Comparison of ENCODE assay signal across 11 cellular contexts in the genomic region with DNA sequence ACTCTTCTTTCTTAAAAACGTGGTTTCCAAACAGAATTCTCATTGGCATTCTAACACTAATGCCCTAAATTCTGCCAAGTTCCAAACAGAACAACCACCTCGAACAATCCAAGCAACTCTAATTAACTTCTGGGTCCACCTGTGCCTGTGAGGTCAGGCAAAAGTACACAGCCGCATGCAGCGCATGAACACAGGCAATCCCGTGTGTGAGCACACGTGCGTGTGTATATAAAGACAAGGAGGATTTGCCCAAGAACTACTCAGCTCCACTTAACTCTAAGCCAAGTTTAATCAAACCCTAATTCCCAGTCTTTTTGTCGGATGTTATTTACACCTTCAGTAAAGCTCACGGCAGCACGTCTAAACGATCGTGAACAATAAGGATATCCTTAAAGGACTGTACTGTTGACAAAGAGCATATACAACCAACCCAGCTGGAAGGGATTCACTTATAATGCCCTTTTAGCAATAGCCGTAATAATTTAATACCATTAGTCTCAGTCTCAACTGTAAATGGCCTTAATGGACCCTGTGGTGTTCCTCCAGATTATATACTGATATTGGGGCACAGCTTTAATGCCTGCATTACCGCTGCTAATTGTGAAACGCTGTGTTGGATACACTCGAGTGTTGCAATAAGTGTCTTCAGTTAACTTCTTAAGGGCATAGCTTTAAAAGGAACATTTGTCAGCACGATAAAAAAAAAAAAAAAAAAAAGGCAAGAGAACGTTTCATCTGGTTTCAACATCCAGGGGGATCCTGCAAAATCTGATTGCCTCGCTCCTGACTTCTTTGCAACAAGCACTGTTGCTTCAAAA.
DNase-seq lines count a peak whose midpoint lies in the region; ATAC-seq and TF ChIP-seq lines count a peak whose summit lies in the region.
"Had no signal": no experiment of that assay in that cellular context is flagged by ENCODE, and none has a peak within 500 bp of the region (broad histone marks: within the 10 kb centered on the region; RNA-seq: fewer than 3 reads in every experiment).

No MANE protein-coding gene starts in this region.

- TF ChIP-seq EP300 in SK-N-SH (IDR thresholded peaks at IDR 0.05; ENCODE audit: borderline replicate concordance in 1 of 2, low read depth in 1 of 2, low read length in 1 of 2) = peak in 1 of 2 experiments; percentile 76; a peak in 2 of 4 replicates

- H2AFZ ChIP-seq in GM23248 (peak overlapping the region; percentile 39), SK-N-SH (ENCODE audit: low read depth) (peak overlapping the region; percentile 56)

- peak; percentile 22 for TF ChIP-seq RAD21 in SK-N-SH (IDR thresholded peaks at IDR 0.05; ENCODE audit: low read length)

- H3K36me3 ChIP-seq in GM23248 (ENCODE audit: low read depth) (no peaks in the 10 kb centered on the region), SK-N-SH (replicated peaks in 1 of 2; ENCODE audit: control insufficient read depth in 1 of 2, insufficient read depth in 2 of 2, low read length in 1 of 2) (no peaks in the 10 kb centered on the region), mucosa of descending colon (ENCODE audit: low read depth) (no peaks in the 10 kb centered on the region)

- in situ Hi-C loops in GM23248 (cut with MboI) = no loop called here

- CTCF ChIA-PET in SK-N-SH (lab: Yijun Ruan, JAX) = interaction anchor here (0.7 to 1.7 kb wide), 9 partner anchors 27 to 844 kb away, joined by 3 to 5 read pairs (median 3); no protein-coding TSS in a partner anchor

- no peak for ATAC-seq in HG02973 (IDR thresholded peaks at IDR 0.05; ENCODE audit: unreplicated experiment)
- ATAC-seq in mucosa of descending colon = no peak
- ATAC-seq in GM18505 (IDR thresholded peaks at IDR 0.05; ENCODE audit: unreplicated experiment) = no peak
- no peak for ATAC-seq in GM18502 (IDR thresholded peaks at IDR 0.05; ENCODE audit: poor library complexity, unreplicated experiment)

- no peaks in the 10 kb centered on the region for H3K9me2 ChIP-seq in GM23248 (ENCODE audit: insufficient read depth)
- no peaks in the 10 kb centered on the region for H3K9me2 ChIP-seq in SK-N-SH

- H3K9ac ChIP-seq in GM23248 (peak overlapping the region; percentile 79), SK-N-SH (no peak overlapping the region)

- no peaks in the 10 kb centered on the region for H4K20me1 ChIP-seq in GM23248 (ENCODE audit: insufficient read depth)
- no peaks in the 10 kb centered on the region for H4K20me1 ChIP-seq in SK-N-SH (ENCODE audit: insufficient read depth)

- H3K9me3 ChIP-seq in GM23248 (ENCODE audit: low read depth) (no peaks in the 10 kb centered on the region), SK-N-SH (no peaks in the 10 kb centered on the region), mucosa of descending colon (no peaks in the 10 kb centered on the region)

- peak overlapping the region; percentile 93 for H3K27ac ChIP-seq in GM23248
- peak overlapping the region in 1 of 2 experiments; percentile 99; a peak in 3 of 4 replicates for H3K27ac ChIP-seq in SK-N-SH (ENCODE audit: low read depth in 2 of 2, low read length in 1 of 2)

- no peak for TF ChIP-seq POLR2A in GM18505 (IDR thresholded peaks at IDR 0.05; ENCODE audit: borderline replicate concordance, extremely low read depth, insufficient read depth, insufficient read length)

- intact Hi-C loops in mucosa of descending colon (cut with DNase I, micrococcal nuclease) = no loop called here

- H3K27me3 ChIP-seq in GM23248 (replicated peaks; ENCODE audit: insufficient read depth) (no peaks in the 10 kb centered on the region), SK-N-SH (ENCODE audit: insufficient read depth) (no peaks in the 10 kb centered on the region)

- 17 to 20% methylated on average over 19 of the region's 19 CpGs for WGBS in GM23248 (ENCODE audit: low coverage in 1 of 2, low lambda C conversion rate in 2 of 2, missing lambda C conversion rate in 2 of 2), 2 experiments
- 52% methylated on average over 19 of the region's 19 CpGs for WGBS in SK-N-SH (ENCODE audit: low lambda C conversion rate)

- peak overlapping the region; percentile 65 for H3K4me3 ChIP-seq in GM23248
- peak overlapping the region in 1 of 2 experiments; percentile 12; a peak in 1 of 4 replicates for H3K4me3 ChIP-seq in SK-N-SH (ENCODE audit: low read depth in 2 of 2, low read length in 1 of 2)
- peak overlapping the region; percentile 16 to 25 for H3K4me3 ChIP-seq in foreskin fibroblast (ENCODE audit: low read depth in 1 of 2, low read length in 2 of 2)
- H3K4me3 ChIP-seq in skeletal muscle cell (ENCODE audit: low read depth, low read length) = no peak overlapping the region
- H3K4me3 ChIP-seq in mucosa of descending colon = no peak overlapping the region

- POLR2A ChIA-PET in SK-N-SH (lab: Yijun Ruan, JAX) = interaction anchor here (0.6 to 2.2 kb wide), 8 partner anchors 10 to 1189 kb away, joined by 3 to 6 read pairs (median 5); a partner anchor contains a TSS

- H3K4me2 ChIP-seq in GM23248 (ENCODE audit: unreplicated experiment) (peak overlapping the region; percentile 81), SK-N-SH (0 out of 2 replicates have a peak overlapping the region, but pooled peaks have one; percentile 51)

- H3K4me1 ChIP-seq in GM23248 (ENCODE audit: insufficient read depth) (peaks cover 37% of the 10 kb centered on the region), SK-N-SH (ENCODE audit: control insufficient read depth in 1 of 2, insufficient read depth in 2 of 2, low read depth in 1 of 2, low read length in 1 of 2) (peaks cover 13 to 28% of the 10 kb centered on the region in 2 experiments; a peak in 3 of 4 replicates), mucosa of descending colon (ENCODE audit: low read depth) (no peaks in the 10 kb centered on the region)

- no peak for TF ChIP-seq CTCF in SK-N-SH (IDR thresholded peaks at IDR 0.05)
- TF ChIP-seq CTCF in foreskin fibroblast (IDR thresholded peaks at IDR 0.05; ENCODE audit: low read depth, low read length) = no peak
- TF ChIP-seq CTCF in mucosa of descending colon (IDR thresholded peaks at IDR 0.05) = no peak

- H3K79me2 ChIP-seq in GM23248 (ENCODE audit: insufficient read depth) = peaks cover 28% of the 10 kb centered on the region
- H3K79me2 ChIP-seq in SK-N-SH (ENCODE audit: insufficient read depth) = no peaks in the 10 kb centered on the region

- peaks cover 45% of the 10 kb centered on the region for H3F3A ChIP-seq in GM23248 (ENCODE audit: insufficient read depth)
- peaks cover 15% of the 10 kb centered on the region for H3F3A ChIP-seq in SK-N-SH (replicated peaks; ENCODE audit: insufficient read depth)

- peak; percentile 85 for DNase-seq in GM23248
- peak; percentile 40 for DNase-seq in SK-N-SH
- peak; percentile 60 to 72 for DNase-seq in foreskin fibroblast
- DNase-seq in skeletal muscle cell (ENCODE audit: low read depth) = peak; percentile 63
- no peak for DNase-seq in mucosa of descending colon
- DNase-seq: effector CD8-positive, alpha-beta T cell; NCI-H510A; stimulated activated CD4-positive, alpha-beta T cell treated with anti-CD3 and anti-CD28 coated beads, Interleukin-1b, Interleukin-23, amount 100 ng/mL, for 48 hours had no signal

TF ChIP-seq in SK-N-SH, 30 proteins besides CTCF, POLR2A, EP300 and RAD21 (continues in another document):
- no peak for TF ChIP-seq NRF1 (IDR thresholded peaks at IDR 0.05; ENCODE audit: low read depth, low read length)
- TF ChIP-seq GATA2 (CRISPR knock-in tag; IDR thresholded peaks at IDR 0.05) = peak; percentile 44; the same call in 1 of the 2 replicates
- TF ChIP-seq, protein P1, sequence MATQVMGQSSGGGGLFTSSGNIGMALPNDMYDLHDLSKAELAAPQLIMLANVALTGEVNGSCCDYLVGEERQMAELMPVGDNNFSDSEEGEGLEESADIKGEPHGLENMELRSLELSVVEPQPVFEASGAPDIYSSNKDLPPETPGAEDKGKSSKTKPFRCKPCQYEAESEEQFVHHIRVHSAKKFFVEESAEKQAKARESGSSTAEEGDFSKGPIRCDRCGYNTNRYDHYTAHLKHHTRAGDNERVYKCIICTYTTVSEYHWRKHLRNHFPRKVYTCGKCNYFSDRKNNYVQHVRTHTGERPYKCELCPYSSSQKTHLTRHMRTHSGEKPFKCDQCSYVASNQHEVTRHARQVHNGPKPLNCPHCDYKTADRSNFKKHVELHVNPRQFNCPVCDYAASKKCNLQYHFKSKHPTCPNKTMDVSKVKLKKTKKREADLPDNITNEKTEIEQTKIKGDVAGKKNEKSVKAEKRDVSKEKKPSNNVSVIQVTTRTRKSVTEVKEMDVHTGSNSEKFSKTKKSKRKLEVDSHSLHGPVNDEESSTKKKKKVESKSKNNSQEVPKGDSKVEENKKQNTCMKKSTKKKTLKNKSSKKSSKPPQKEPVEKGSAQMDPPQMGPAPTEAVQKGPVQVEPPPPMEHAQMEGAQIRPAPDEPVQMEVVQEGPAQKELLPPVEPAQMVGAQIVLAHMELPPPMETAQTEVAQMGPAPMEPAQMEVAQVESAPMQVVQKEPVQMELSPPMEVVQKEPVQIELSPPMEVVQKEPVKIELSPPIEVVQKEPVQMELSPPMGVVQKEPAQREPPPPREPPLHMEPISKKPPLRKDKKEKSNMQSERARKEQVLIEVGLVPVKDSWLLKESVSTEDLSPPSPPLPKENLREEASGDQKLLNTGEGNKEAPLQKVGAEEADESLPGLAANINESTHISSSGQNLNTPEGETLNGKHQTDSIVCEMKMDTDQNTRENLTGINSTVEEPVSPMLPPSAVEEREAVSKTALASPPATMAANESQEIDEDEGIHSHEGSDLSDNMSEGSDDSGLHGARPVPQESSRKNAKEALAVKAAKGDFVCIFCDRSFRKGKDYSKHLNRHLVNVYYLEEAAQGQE (IDR thresholded peaks at IDR 0.05; ENCODE audit: low read depth, low read length) = no peak
- no peak for TF ChIP-seq TAF1 (IDR thresholded peaks at IDR 0.05; ENCODE audit: borderline replicate concordance, low read depth, low read length)
- TF ChIP-seq, protein P2, sequence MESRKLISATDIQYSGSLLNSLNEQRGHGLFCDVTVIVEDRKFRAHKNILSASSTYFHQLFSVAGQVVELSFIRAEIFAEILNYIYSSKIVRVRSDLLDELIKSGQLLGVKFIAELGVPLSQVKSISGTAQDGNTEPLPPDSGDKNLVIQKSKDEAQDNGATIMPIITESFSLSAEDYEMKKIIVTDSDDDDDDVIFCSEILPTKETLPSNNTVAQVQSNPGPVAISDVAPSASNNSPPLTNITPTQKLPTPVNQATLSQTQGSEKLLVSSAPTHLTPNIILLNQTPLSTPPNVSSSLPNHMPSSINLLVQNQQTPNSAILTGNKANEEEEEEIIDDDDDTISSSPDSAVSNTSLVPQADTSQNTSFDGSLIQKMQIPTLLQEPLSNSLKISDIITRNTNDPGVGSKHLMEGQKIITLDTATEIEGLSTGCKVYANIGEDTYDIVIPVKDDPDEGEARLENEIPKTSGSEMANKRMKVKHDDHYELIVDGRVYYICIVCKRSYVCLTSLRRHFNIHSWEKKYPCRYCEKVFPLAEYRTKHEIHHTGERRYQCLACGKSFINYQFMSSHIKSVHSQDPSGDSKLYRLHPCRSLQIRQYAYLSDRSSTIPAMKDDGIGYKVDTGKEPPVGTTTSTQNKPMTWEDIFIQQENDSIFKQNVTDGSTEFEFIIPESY (IDR thresholded peaks at IDR 0.05; ENCODE audit: borderline replicate concordance, low read depth) = no peak
- TF ChIP-seq FOSL2 (IDR thresholded peaks at IDR 0.05; ENCODE audit: borderline replicate concordance, low read depth) = no peak

Comparison
In these comparisons a context has a peak if more than half of its experiments do, and no peak if none do; other contexts are left out.
1. DNase-seq: peak in GM23248 (single experiment), SK-N-SH (single experiment), foreskin fibroblast (2 of 2) and skeletal muscle cell (single experiment); none in mucosa of descending colon (0 of 3).
2. H3K4me3 ChIP-seq: peak in GM23248 (single experiment) and foreskin fibroblast (2 of 2); none in skeletal muscle cell (single experiment) and mucosa of descending colon (single experiment).